10 cellular contexts compared by ENCODE assay signal in genomic region chr11:101553891-101554292, GRCh38. TPM values are rescaled to one million over a fixed set of nuclear protein-coding genes. Genes with fewer than 3 reads are reported as not detected.
DNase-seq lines count a peak whose midpoint lies in the region; ATAC-seq, FAIRE-seq and TF ChIP-seq lines count a peak whose summit lies in the region.
"Had no signal": no experiment of that assay in that cellular context is flagged by ENCODE, and none has a peak within 500 bp of the region (broad histone marks: within the 10 kb centered on the region; RNA-seq: fewer than 3 reads in every experiment).

No MANE protein-coding gene starts in this region.

- H3K4me2 ChIP-seq in IMR-90 (ENCODE audit: low read depth, low read length): peak overlapping the region; percentile 19; the same call in 1 of the 2 replicates

- no peak overlapping the region for H3K9ac ChIP-seq in IMR-90 (ENCODE audit: low read depth, low read length)

- H3K9me3 ChIP-seq in IMR-90 (ENCODE audit: control insufficient read depth, insufficient read depth, low read length) (no peaks in the 10 kb centered on the region), upper lobe of right lung (no peaks in the 10 kb centered on the region)

- dilution Hi-C loops in IMR-90 (cut with HindIII; ENCODE audit: low sequenced_read_pairs, unreplicated experiment): no loop called here

- peak overlapping the region; percentile 95 for H2BK5ac ChIP-seq in IMR-90 (ENCODE audit: low read depth, low read length, poor library complexity, severe bottlenecking)

- H3K36me3 ChIP-seq in IMR-90 (ENCODE audit: control insufficient read depth, insufficient read depth, low read length): no peaks in the 10 kb centered on the region
- H3K36me3 ChIP-seq in upper lobe of right lung: no peaks in the 10 kb centered on the region

- POLR2A ChIA-PET in IMR-90 (lab: Charles Lee; ENCODE audit: unreplicated experiment): no interaction called here

- no peak for TF ChIP-seq CTCF in IMR-90 (conservative IDR thresholded peaks at IDR 0.05; ENCODE audit: low read depth, low read length)
- no peak for TF ChIP-seq CTCF in upper lobe of right lung (IDR thresholded peaks at IDR 0.05)

- no peaks in the 10 kb centered on the region for H3K27me3 Mint-ChIP-seq in immature natural killer cell (ENCODE audit: low read depth in 3 of 3)

- intact Hi-C loops in IMR-90 (cut with micrococcal nuclease) (loop anchor here (5.0 kb wide), 1 partner anchor 67 kb away; no protein-coding TSS in a partner anchor), upper lobe of right lung (cut with DNase I) (no loop called here)

- H3K4me3 ChIP-seq in IMR-90 (ENCODE audit: insufficient read depth, low read depth, low read length) (no peak overlapping the region), upper lobe of right lung (no peak overlapping the region)

- no peak overlapping the region for H3K23ac ChIP-seq in IMR-90 (ENCODE audit: low read depth, low read length)

- peak overlapping the region; percentile 35 for H2BK120ac ChIP-seq in IMR-90 (ENCODE audit: low read depth, low read length)

- H3K4me1 Mint-ChIP-seq in immature natural killer cell: no peaks in the 10 kb centered on the region

- no peak overlapping the region for H3K4me3 Mint-ChIP-seq in immature natural killer cell

- H2BK15ac ChIP-seq in IMR-90 (ENCODE audit: low read depth, low read length): no peak overlapping the region

- CTCF ChIA-PET in IMR-90 (lab: Yijun Ruan, JAX): no interaction called here

- peaks cover 0 to 24% (median 7%) of the 10 kb centered on the region in 6 donors for H3K9me3 Mint-ChIP-seq in immature natural killer cell

- H3K36me3 Mint-ChIP-seq in immature natural killer cell: no peaks in the 10 kb centered on the region

- H3K18ac ChIP-seq in IMR-90 (ENCODE audit: low read depth, low read length): no peak overlapping the region

- no peak overlapping the region for H4K91ac ChIP-seq in IMR-90 (ENCODE audit: insufficient read depth, low read depth, low read length)

- no TSS peak for BruUV-seq in IMR-90 (replicated peaks; lab: Mats Ljungman, UMichigan)

- H3K9me1 ChIP-seq in IMR-90 (ENCODE audit: insufficient read depth, low read length): peaks cover 7% of the 10 kb centered on the region

- H3K27me3 ChIP-seq in IMR-90 (ENCODE audit: control insufficient read depth, insufficient read depth, low read length): no peaks in the 10 kb centered on the region
- no peaks in the 10 kb centered on the region for H3K27me3 ChIP-seq in upper lobe of right lung

- WGBS in IMR-90 (ENCODE audit: extremely low coverage in 2 of 2, insufficient read length in 1 of 2), 2 experiments: no CpG with 5 or more reads among the region's 3 CpGs

- no peak overlapping the region for H3K14ac ChIP-seq in IMR-90 (replicated peaks; ENCODE audit: low read depth, low read length)

- no peak for TF ChIP-seq POLR2A in IMR-90 (IDR thresholded peaks at IDR 0.05; ENCODE audit: low read depth, low read length)

- no peak for TF ChIP-seq RAD21 in IMR-90 (IDR thresholded peaks at IDR 0.05; ENCODE audit: low read length)

- H2AFZ ChIP-seq in IMR-90 (replicated peaks; ENCODE audit: low read length, poor library complexity): no peak overlapping the region

- H3K27ac Mint-ChIP-seq in immature natural killer cell: no peak overlapping the region

- ATAC-seq in HG02840 (IDR thresholded peaks at IDR 0.05; ENCODE audit: low FRiP score, unreplicated experiment): peak; percentile 98
- ATAC-seq in IMR-90 (ENCODE audit: low read depth): peak; percentile 94
- peak; percentile 49 for ATAC-seq in upper lobe of right lung
- ATAC-seq: activated CD4-positive, CD25-positive, alpha-beta regulatory T cell treated with anti-CD3 and anti-CD28 coated beads, Interleukin-2, amount 50 U/mL, for 24 hours had no signal

- H2AK9ac ChIP-seq in IMR-90 (replicated peaks; ENCODE audit: low read depth, low read length, poor library complexity): no peak overlapping the region

- H3K79me1 ChIP-seq in IMR-90 (ENCODE audit: low read depth in 1 of 2, low read length in 2 of 2): peaks cover 11 to 18% of the 10 kb centered on the region in 2 experiments; a peak in 2 of 4 replicates

- H3K56ac ChIP-seq in IMR-90 (ENCODE audit: extremely low read depth, insufficient read depth, low read length): no peak overlapping the region

- in situ Hi-C loops in IMR-90 (cut with MboI; ENCODE audit: low sequenced_read_pairs): no loop called here

- peak overlapping the region; percentile 93; the same call in 1 of the 2 replicates for H2BK20ac ChIP-seq in IMR-90 (ENCODE audit: low read depth, low read length)

- H3K27ac ChIP-seq in IMR-90 (ENCODE audit: insufficient read depth, low read length) (no peak overlapping the region), upper lobe of right lung (no peak overlapping the region)

- no peak overlapping the region for H4K5ac ChIP-seq in IMR-90 (ENCODE audit: low read depth, low read length)

- no peaks in the 10 kb centered on the region for H4K20me1 ChIP-seq in IMR-90 (ENCODE audit: insufficient read depth, low read length)

- H4K8ac ChIP-seq in IMR-90 (ENCODE audit: low read depth in 2 of 2, low read length in 2 of 2): peak overlapping the region in 1 of 2 experiments; percentile 10; a peak in 2 of 4 replicates

- H3K4ac ChIP-seq in IMR-90 (ENCODE audit: low read depth, low read length): no peak overlapping the region; the same call in 1 of the 2 replicates

- peak; percentile 4 for FAIRE-seq in GM19239 (lab: Jason Lieb, UNC)
- FAIRE-seq: urothelium cell line had no signal

- DNase-seq in GM19239 (ENCODE audit: insufficient read length, low spot score): peak; percentile 7
- peak; percentile 92 for DNase-seq in IMR-90
- no peak for DNase-seq in upper lobe of right lung
- no peak for DNase-seq in stimulated activated CD4-positive, alpha-beta T cell treated with anti-CD3 and anti-CD28 coated beads, Interleukin-4, amount 100 ng/mL, for 24 hours
- no peak for DNase-seq in RKO (ENCODE audit: low spot score)
- no peak for DNase-seq in immature natural killer cell
- DNase-seq: GDM1 had no signal

- H3K4me1 ChIP-seq in IMR-90 (ENCODE audit: control insufficient read depth, insufficient read depth, low read length) (peaks cover 16% of the 10 kb centered on the region), upper lobe of right lung (no peaks in the 10 kb centered on the region)

- no peak overlapping the region for H2AK5ac ChIP-seq in IMR-90 (ENCODE audit: low read depth, low read length)

TF ChIP-seq in IMR-90, 13 proteins besides CTCF, POLR2A, EP300 and RAD21:
- TF ChIP-seq CHD1 (IDR thresholded peaks at IDR 0.05; ENCODE audit: low read depth, low read length): no peak
- peak; percentile 68; the same call in 1 of the 2 replicates for TF ChIP-seq MXI1 (IDR thresholded peaks at IDR 0.05; ENCODE audit: borderline replicate concordance, low read depth, low read length)
- peak; percentile 78 for TF ChIP-seq CEBPB (IDR thresholded peaks at IDR 0.05; ENCODE audit: low read depth, low read length)
- peak; percentile 82 for TF ChIP-seq USF2 (IDR thresholded peaks at IDR 0.05; ENCODE audit: low read depth, low read length)
- peak; percentile 22; the same call in 1 of the 2 replicates for TF ChIP-seq MAFK (IDR thresholded peaks at IDR 0.05; ENCODE audit: low read depth, low read length)
- no peak for TF ChIP-seq FOS (IDR thresholded peaks at IDR 0.05; ENCODE audit: low read depth, low read length)
- no peak for TF ChIP-seq SMC3 (IDR thresholded peaks at IDR 0.05; ENCODE audit: low read depth, low read length)

RNA-seq across cellular contexts. Expression of gene TRPC6, which starts 29.9 kb away (rescaled TPM):
- 2.3 and 3.1 TPM in 2 replicates for total RNA-seq in IMR-90 (2012; rRNA removed)
- polyA plus RNA-seq in IMR-90 (2012; rRNA removed): 0.46 and 0.99 TPM in 2 replicates
- polyA plus RNA-seq in IMR-90 (2012; cell fraction: cytosol; rRNA removed): 0.05 and 0.15 TPM in 2 replicates
- polyA plus RNA-seq in IMR-90 (2012; cell fraction: nucleus; rRNA removed; ENCODE audit: low replicate concordance): 0.22 and 1.5 TPM in 2 replicates
- total RNA-seq in upper lobe of right lung: 17.3 TPM
- polyA plus RNA-seq in immature natural killer cell: not detected

Comparison
In these comparisons a context has a peak if more than half of its experiments do, and no peak if none do; other contexts are left out.
1. DNase-seq: peak in GM19239 (single experiment) and IMR-90 (single experiment); none in upper lobe of right lung (single experiment), stimulated activated CD4-positive, alpha-beta T cell treated with anti-CD3 and anti-CD28 coated beads, Interleukin-4, amount 100 ng/mL, for 24 hours (single experiment), RKO (single experiment) and immature natural killer cell (0 of 3).
2. Peak in every context shown above with its lines, with median percentiles within 50 percentile points of each other: ATAC-seq.